Comparison of ENCODE assay signal across 10 cellular contexts in genomic region chr6:1796706-1797529, GRCh38.
DNase-seq lines count a peak whose midpoint lies in the region; ATAC-seq lines count a peak whose summit lies in the region.
"Had no signal": no experiment of that assay in that cellular context is flagged by ENCODE, and none has a peak within 500 bp of the region (broad histone marks: within the 10 kb centered on the region; RNA-seq: fewer than 3 reads in every experiment).

No MANE protein-coding gene starts in this region.

- H3K9me3 Mint-ChIP-seq in immature natural killer cell, result no peaks in the 10 kb centered on the region

- H3K4me3 ChIP-seq in right cardiac atrium (ENCODE audit: low read length), result no peak overlapping the region
- H3K4me3 ChIP-seq: prostate gland had no signal

- 91% methylated on average over 8 of the region's 8 CpGs for WGBS in right cardiac atrium

- intact Hi-C loops in right cardiac atrium (cut with DNase I), result no loop called here

- no peaks in the 10 kb centered on the region for H3K9me3 ChIP-seq in right cardiac atrium (ENCODE audit: control insufficient read depth, low read length)
- H3K9me3 ChIP-seq: prostate gland had no signal

- H3K4me1 ChIP-seq in right cardiac atrium (ENCODE audit: control insufficient read depth, insufficient read depth, low read length), result peaks cover 2% of the 10 kb centered on the region

- no peak overlapping the region for H3K4me3 Mint-ChIP-seq in immature natural killer cell

- peaks cover 0 to 10% (median 5%) of the 10 kb centered on the region in 3 donors for H3K27me3 Mint-ChIP-seq in immature natural killer cell (ENCODE audit: low read depth in 3 of 3)

- ATAC-seq in GM18511 (IDR thresholded peaks at IDR 0.05; ENCODE audit: unreplicated experiment) (peak; percentile 98), GM21515 (IDR thresholded peaks at IDR 0.05; ENCODE audit: unreplicated experiment) (peak; percentile 90), HG03139 (IDR thresholded peaks at IDR 0.05; ENCODE audit: unreplicated experiment) (peak; percentile 52), right cardiac atrium (no peak)
- ATAC-seq: Panc1 had no signal

- no peak overlapping the region for H3K27ac Mint-ChIP-seq in immature natural killer cell

- H3K27ac ChIP-seq in epithelial cell of prostate, result no peak overlapping the region
- H3K27ac ChIP-seq in right cardiac atrium (ENCODE audit: low read length), result no peak overlapping the region
- H3K27ac ChIP-seq: prostate gland had no signal

- DNase-seq in epithelial cell of prostate (ENCODE audit: low read depth, low spot score), result peak; percentile 18
- no peak for DNase-seq in NCI-H1105 treated with DMSO at 0.1 percent for 48 hours (lab: John Stamatoyannopoulos, UW)
- no peak for DNase-seq in pons (ENCODE audit: low spot score)
- DNase-seq in immature natural killer cell, result no peak
- no peak for DNase-seq in right cardiac atrium

- no peaks in the 10 kb centered on the region for H3K4me1 Mint-ChIP-seq in immature natural killer cell

- H3K27me3 ChIP-seq in right cardiac atrium (ENCODE audit: control insufficient read depth, insufficient read depth), result no peaks in the 10 kb centered on the region

- H3K36me3 Mint-ChIP-seq in immature natural killer cell, result peaks cover 0 to 4% (median 0%) of the 10 kb centered on the region in 3 donors

Comparison
In these comparisons a context has a peak if more than half of its experiments do, and no peak if none do; other contexts are left out.
1. ATAC-seq: peak in GM18511 (single experiment), GM21515 (single experiment) and HG03139 (single experiment); none in right cardiac atrium (0 of 2).